31 cellular contexts compared by ENCODE assay signal in the genomic region with DNA sequence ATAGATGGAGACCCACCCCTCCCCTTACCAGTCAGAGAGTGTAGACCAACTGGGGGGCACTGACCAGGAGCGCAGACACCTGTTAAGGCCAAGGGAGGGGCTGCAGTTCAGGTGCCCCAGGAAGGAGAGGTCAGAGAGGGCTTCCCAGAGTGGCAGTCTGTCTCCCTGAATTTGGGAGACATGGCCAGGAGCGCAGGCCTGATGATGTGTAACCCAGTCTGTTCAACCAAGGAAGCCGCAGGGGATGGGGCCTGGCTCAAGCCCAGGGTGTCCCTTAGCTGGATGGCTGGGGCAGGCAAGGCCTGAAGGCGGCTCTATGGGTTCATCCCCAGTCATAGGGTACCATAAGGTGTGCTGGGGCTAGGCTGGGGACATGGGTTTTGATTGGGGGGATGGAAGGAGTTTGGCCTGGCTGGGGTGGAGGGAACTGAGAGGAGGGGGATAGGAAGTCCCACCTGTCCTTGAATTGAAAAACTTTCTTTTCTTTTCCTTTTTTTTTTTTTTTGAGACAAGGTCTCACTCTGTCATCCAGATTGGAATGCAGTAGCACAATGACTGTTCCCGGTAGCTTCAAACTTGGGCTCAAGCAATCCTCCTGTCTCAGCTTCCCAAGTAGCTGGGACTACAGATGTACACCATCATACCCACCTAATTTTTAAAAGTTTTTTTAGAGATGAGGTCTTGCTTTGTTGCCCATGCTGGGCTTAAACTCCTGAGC.
DNase-seq lines count a peak whose midpoint lies in the region; ATAC-seq and TF ChIP-seq lines count a peak whose summit lies in the region.
"Had no signal": no experiment of that assay in that cellular context is flagged by ENCODE, and none has a peak within 500 bp of the region (broad histone marks: within the 10 kb centered on the region; RNA-seq: fewer than 3 reads in every experiment).

No MANE protein-coding gene starts in this region.

- ATAC-seq in HCT116 (no peak), GM18907 (IDR thresholded peaks at IDR 0.05; ENCODE audit: unreplicated experiment) (no peak)
- ATAC-seq: activated CD8-positive, alpha-beta memory T cell treated with anti-CD3 and anti-CD28 coated beads, Interleukin-2, amount 10 ng/mL, durations not matched to agents 7 days and 5 days; gastrocnemius medialis; GM12878; naive thymus-derived CD4-positive, alpha-beta T cell; PC-3 had no signal

- H3K27me3 ChIP-seq in HCT116 (ENCODE audit: insufficient read depth, low read length): no peaks in the 10 kb centered on the region
- H3K27me3 ChIP-seq in tibial artery: no peaks in the 10 kb centered on the region
- H3K27me3 ChIP-seq: BLaER1 treated with 17β-estradiol and CSF1 and Interleukin-3, amounts not matched to agents 10 nM and 100 nM; breast epithelium; gastrocnemius medialis had no signal

- H3K9me3 ChIP-seq in HCT116 (ENCODE audit: control insufficient read depth in 1 of 2, insufficient read depth in 1 of 2, low read depth in 1 of 2, low read length in 2 of 2) (no peaks in the 10 kb centered on the region), tibial artery (no peaks in the 10 kb centered on the region)
- H3K9me3 ChIP-seq: BLaER1 treated with 17β-estradiol and CSF1 and Interleukin-3, amounts not matched to agents 10 nM and 100 nM; breast epithelium; gastrocnemius medialis; left ventricle myocardium inferior had no signal

- TF ChIP-seq CTCF in HCT116 (IDR thresholded peaks at IDR 0.05 in 2 of 3, conservative IDR thresholded peaks at IDR 0.05 in 1 of 3; ENCODE audit: borderline replicate concordance in 1 of 3, insufficient read depth in 1 of 3, low read depth in 2 of 3, low read length in 2 of 3) (no peak), mesothelial cell of epicardium (IDR thresholded peaks at IDR 0.05; ENCODE audit: unreplicated experiment) (no peak), tibial artery (IDR thresholded peaks at IDR 0.05) (no peak)

- DNase-seq in HCT116 (ENCODE audit: low read depth, low spot score): no peak
- no peak for DNase-seq in mesothelial cell of epicardium (ENCODE audit: low spot score in 2 of 2, unreplicated experiment in 2 of 2)
- DNase-seq in tibial artery: peak in 1 of 2 donors; percentile 58
- DNase-seq in HuH-7.5 (ENCODE audit: low spot score): no peak
- DNase-seq in substantia nigra (lab: John Stamatoyannopoulos, UW): no peak
- DNase-seq: activated CD4-positive, alpha-beta T cell treated with anti-CD3 and anti-CD28 coated beads, Interleukin-2, amount 10 ng/mL, durations not matched to agents 7 days and 5 days; activated CD8-positive, alpha-beta memory T cell treated with anti-CD3 and anti-CD28 coated beads, Interleukin-2, amount 10 ng/mL, durations not matched to agents 7 days and 5 days; activated naive CD4-positive, alpha-beta T cell treated with Interleukin-2 at 50 U/mL for 16 hours; cortex of kidney; DND-41; gastrocnemius medialis; Kasumi-1; left ventricle myocardium inferior; midbrain; naive thymus-derived CD4-positive, alpha-beta T cell; NCI-H1048; NCI-H1694 treated with DMSO at 0.1 percent for 48 hours; NCI-H2171 treated with DMSO at 0.1 percent for 48 hours; NCI-H510A treated with DMSO at 0.1 percent for 48 hours; NK-92 treated with Interleukin-12 subunit alpha and Interleukin-12 subunit beta, amount 100 ng/mL, for 24 hours; PC-3; retina; SHP77; T-helper 9 cell; WERI-Rb-1 had no signal

- peaks cover 9% of the 10 kb centered on the region for H3K36me3 Mint-ChIP-seq in mesothelial cell of epicardium
- H3K36me3 Mint-ChIP-seq: activated CD8-positive, alpha-beta memory T cell treated with anti-CD3 and anti-CD28 coated beads, Interleukin-2, amount 10 ng/mL, durations not matched to agents 7 days and 5 days; naive thymus-derived CD4-positive, alpha-beta T cell had no signal

- H3K4me1 ChIP-seq in HCT116 (ENCODE audit: control insufficient read depth in 1 of 2, insufficient read depth in 2 of 2, low read length in 2 of 2) (peaks cover 62 to 64% of the 10 kb centered on the region in 2 experiments), tibial artery (peaks cover 5 to 76% (median 35%) of the 10 kb centered on the region in 4 donors)
- H3K4me1 ChIP-seq: breast epithelium had no signal

- H3K4me1 Mint-ChIP-seq in mesothelial cell of epicardium: peaks cover 87% of the 10 kb centered on the region
- H3K4me1 Mint-ChIP-seq: activated CD4-positive, alpha-beta T cell treated with anti-CD3 and anti-CD28 coated beads, Interleukin-2, amount 10 ng/mL, durations not matched to agents 7 days and 5 days; activated CD8-positive, alpha-beta memory T cell treated with anti-CD3 and anti-CD28 coated beads, Interleukin-2, amount 10 ng/mL, durations not matched to agents 7 days and 5 days; naive thymus-derived CD4-positive, alpha-beta T cell had no signal

- RAD21 ChIA-PET in HCT116 (lab: Charles Lee; ENCODE audit: low non-redundant PET in 1 of 2, low total read pairs in 2 of 2, uncharacterized antibody in 2 of 2, unreplicated experiment in 2 of 2): interaction anchor here in 1 of 2 experiments (1.2 kb wide), 1 partner anchor 74 kb away, joined by 3 read pairs; no protein-coding TSS in a partner anchor

- H2AFZ ChIP-seq in HCT116 (ENCODE audit: low read depth, low read length, poor library complexity, severe bottlenecking): no peak overlapping the region

- intact Hi-C loops in HCT116 (cut with micrococcal nuclease) (no loop called here), tibial artery (cut with DNase I; ENCODE audit: low total_unique reads) (no loop called here)

- no peaks in the 10 kb centered on the region for H4K20me1 ChIP-seq in HCT116 (ENCODE audit: insufficient read depth)

- WGBS in adipose tissue, 3 donors: 94 to 95% (median 95%) methylated on average over 5 of the region's 5 CpGs

- CTCF ChIA-PET in HCT116 (lab: Charles Lee): interaction anchor here (0.6 to 3.6 kb wide), 7 partner anchors 11 to 527 kb away, joined by 3 to 16 read pairs (median 3); no protein-coding TSS in a partner anchor

- H3K27ac Mint-ChIP-seq in mesothelial cell of epicardium: peak overlapping the region; percentile 96
- H3K27ac Mint-ChIP-seq: activated CD4-positive, alpha-beta T cell treated with anti-CD3 and anti-CD28 coated beads, Interleukin-2, amount 10 ng/mL, durations not matched to agents 7 days and 5 days; activated CD8-positive, alpha-beta memory T cell treated with anti-CD3 and anti-CD28 coated beads, Interleukin-2, amount 10 ng/mL, durations not matched to agents 7 days and 5 days had no signal

- TF ChIP-seq POLR2A in HCT116 (IDR thresholded peaks at IDR 0.05; ENCODE audit: borderline replicate concordance, extremely low read depth, insufficient read depth, insufficient read length): no peak

- POLR2A ChIA-PET in HCT116 (lab: Charles Lee): interaction anchor here (1.1 kb wide), 1 partner anchor 11 kb away, joined by 3 read pairs; no protein-coding TSS in a partner anchor

- H3K4me2 ChIP-seq in HCT116 (ENCODE audit: low read length): peak overlapping the region; percentile 26; the same call in 1 of the 2 replicates
- H3K4me2 ChIP-seq: BLaER1 treated with 17β-estradiol and CSF1 and Interleukin-3, amounts not matched to agents 10 nM and 100 nM had no signal

- no peaks in the 10 kb centered on the region for H3K79me2 ChIP-seq in HCT116 (ENCODE audit: insufficient read depth, low read length)

- H3K4me3 Mint-ChIP-seq in mesothelial cell of epicardium: no peak overlapping the region
- H3K4me3 Mint-ChIP-seq: activated CD4-positive, alpha-beta T cell treated with anti-CD3 and anti-CD28 coated beads, Interleukin-2, amount 10 ng/mL, durations not matched to agents 7 days and 5 days; activated CD8-positive, alpha-beta memory T cell treated with anti-CD3 and anti-CD28 coated beads, Interleukin-2, amount 10 ng/mL, durations not matched to agents 7 days and 5 days; naive thymus-derived CD4-positive, alpha-beta T cell had no signal

- no peaks in the 10 kb centered on the region for H3K9me2 ChIP-seq in HCT116 (ENCODE audit: insufficient read depth)

- H3K27me3 Mint-ChIP-seq in mesothelial cell of epicardium (ENCODE audit: low read depth): no peaks in the 10 kb centered on the region
- H3K27me3 Mint-ChIP-seq: activated CD8-positive, alpha-beta memory T cell treated with anti-CD3 and anti-CD28 coated beads, Interleukin-2, amount 10 ng/mL, durations not matched to agents 7 days and 5 days had no signal

- no peak overlapping the region for H3K9ac ChIP-seq in HCT116 (ENCODE audit: low read length)
- H3K9ac ChIP-seq: BLaER1 treated with 17β-estradiol and CSF1 and Interleukin-3, amounts not matched to agents 10 nM and 100 nM had no signal

- BruUV-seq in HCT116 (replicated peaks; lab: Mats Ljungman, UMichigan): no TSS peak

- no peaks in the 10 kb centered on the region for H3K9me3 Mint-ChIP-seq in mesothelial cell of epicardium
- H3K9me3 Mint-ChIP-seq: activated CD4-positive, alpha-beta T cell treated with anti-CD3 and anti-CD28 coated beads, Interleukin-2, amount 10 ng/mL, durations not matched to agents 7 days and 5 days; naive thymus-derived CD4-positive, alpha-beta T cell had no signal

- H3K4me3 ChIP-seq in HCT116 (replicated peaks in 1 of 2; ENCODE audit: low read depth in 1 of 2, low read length in 2 of 2) (no peak overlapping the region), tibial artery (no peak overlapping the region)
- H3K4me3 ChIP-seq: BLaER1 treated with 17β-estradiol and CSF1 and Interleukin-3, amounts not matched to agents 10 nM and 100 nM; breast epithelium; gastrocnemius medialis; GM12878; left ventricle myocardium inferior had no signal

- H3K36me3 ChIP-seq in HCT116 (ENCODE audit: control insufficient read depth in 1 of 2, insufficient read depth in 2 of 2, low read length in 2 of 2) (no peaks in the 10 kb centered on the region), tibial artery (peaks cover 6 to 12% (median 9%) of the 10 kb centered on the region in 3 donors)
- H3K36me3 ChIP-seq: breast epithelium, gastrocnemius medialis had no signal

- H3K27ac ChIP-seq in HCT116 (ENCODE audit: low read depth, low read length): no peak overlapping the region
- H3K27ac ChIP-seq in adipose tissue (ENCODE audit: low read depth, low read length): peak overlapping the region; percentile 12
- H3K27ac ChIP-seq in tibial artery: peak overlapping the region; percentile 17 to 26
- H3K27ac ChIP-seq in substantia nigra (ENCODE audit: low read depth, low read length, poor library complexity, severe bottlenecking): no peak overlapping the region
- H3K27ac ChIP-seq: BLaER1 treated with 17β-estradiol and CSF1 and Interleukin-3, amounts not matched to agents 10 nM and 100 nM; gastrocnemius medialis; HL-60; left ventricle myocardium inferior; WERI-Rb-1 had no signal

- no peak for TF ChIP-seq RAD21 in HCT116 (IDR thresholded peaks at IDR 0.05; ENCODE audit: low read depth)

TF ChIP-seq in HCT116, 20 proteins besides CTCF, POLR2A, EP300 and RAD21 (continues in another document):
- TF ChIP-seq SIN3A (IDR thresholded peaks at IDR 0.05; ENCODE audit: low read depth): no peak
- TF ChIP-seq EZH2phosphoT487 (IDR thresholded peaks at IDR 0.05; ENCODE audit: borderline replicate concordance): no peak
- no peak for TF ChIP-seq ZNF274 (IDR thresholded peaks at IDR 0.05; ENCODE audit: low read depth, low read length)
- TF ChIP-seq, protein P1, sequence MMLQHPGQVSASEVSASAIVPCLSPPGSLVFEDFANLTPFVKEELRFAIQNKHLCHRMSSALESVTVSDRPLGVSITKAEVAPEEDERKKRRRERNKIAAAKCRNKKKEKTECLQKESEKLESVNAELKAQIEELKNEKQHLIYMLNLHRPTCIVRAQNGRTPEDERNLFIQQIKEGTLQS (IDR thresholded peaks at IDR 0.05): no peak
- TF ChIP-seq SRF (IDR thresholded peaks at IDR 0.05; ENCODE audit: low read depth): no peak

Comparison
In these comparisons a context has a peak if more than half of its experiments do, and no peak if none do; other contexts are left out.
1. H3K27ac ChIP-seq: peak in adipose tissue (single experiment) and tibial artery (2 of 2); none in HCT116 (single experiment) and substantia nigra (single experiment).